Comparison of ENCODE assay signal across 8 cellular contexts in the genomic region with DNA sequence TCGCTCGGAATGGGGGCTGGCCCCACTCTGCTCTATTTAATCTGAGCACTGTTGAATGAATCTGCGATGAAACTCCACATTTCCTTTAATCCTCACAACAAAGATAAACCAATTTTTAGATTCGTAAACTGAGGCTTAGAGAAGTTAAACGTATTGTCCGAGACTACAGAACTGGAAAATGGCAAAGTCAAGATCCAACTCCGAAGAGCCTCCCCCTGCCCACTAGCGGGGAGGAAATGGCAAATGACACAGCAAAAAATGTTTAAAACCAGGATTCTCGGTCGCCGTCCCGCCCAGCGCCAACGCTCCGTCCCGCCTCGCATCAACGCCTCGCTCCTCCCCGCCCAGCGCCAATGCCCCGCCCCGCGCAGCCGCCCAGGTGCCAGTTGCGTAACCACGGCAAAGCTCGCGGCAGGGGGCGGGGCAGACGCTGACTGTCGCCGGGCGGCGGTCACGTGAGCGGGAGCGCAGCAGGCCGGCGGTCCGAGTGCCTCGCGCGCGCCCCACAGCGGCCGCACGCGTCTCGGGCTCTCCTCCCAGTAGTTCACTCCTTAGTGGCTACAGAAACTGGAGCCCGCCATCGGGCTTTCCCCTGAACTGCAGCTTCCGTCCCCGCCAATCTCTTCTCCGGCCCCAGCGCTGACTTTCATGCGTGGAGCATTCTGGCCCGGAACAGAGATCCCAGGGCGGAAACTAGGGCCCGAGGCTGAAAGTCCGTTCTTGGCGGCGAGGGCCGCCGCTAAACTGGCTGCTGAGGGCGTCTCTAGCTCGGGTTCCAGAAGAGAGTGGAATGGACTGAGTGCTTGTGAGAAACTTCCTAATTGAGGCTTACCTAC. TPM values are rescaled to one million over a fixed set of nuclear protein-coding genes. Genes with fewer than 3 reads are reported as not detected.
DNase-seq lines count a peak whose midpoint lies in the region; ATAC-seq and TF ChIP-seq lines count a peak whose summit lies in the region.

No MANE protein-coding gene starts in this region.

- H3K4me3 ChIP-seq in AG10803 (ENCODE audit: low read length) (peak overlapping the region; percentile 63), cardiac fibroblast (replicated peaks in 1 of 2; ENCODE audit: low read depth in 2 of 2, low read length in 2 of 2) (peak overlapping the region; percentile 40 to 49)

- H3K9me3 Mint-ChIP-seq in WTC11, result no peaks in the 10 kb centered on the region

- peak; percentile 71 for TF ChIP-seq POLR2A in GM18951 (IDR thresholded peaks at IDR 0.05; ENCODE audit: extremely low read depth, insufficient read depth, insufficient read length)

- POLR2A ChIA-PET in WTC11 (lab: Charles Lee), result interaction anchor here (0.6 to 2.1 kb wide), 14 partner anchors 11 to 167 kb away, joined by 3 to 32 read pairs (median 4); a partner anchor contains a TSS

- no peaks in the 10 kb centered on the region for H3K36me3 Mint-ChIP-seq in WTC11

- peak overlapping the region; percentile 71 for H3K4me3 Mint-ChIP-seq in WTC11

- ATAC-seq in HG03175 (IDR thresholded peaks at IDR 0.05; ENCODE audit: unreplicated experiment) (peak; percentile 93), WTC11 (peak; percentile 92)

- CTCF ChIA-PET in WTC11 (lab: Charles Lee), result interaction anchor here (0.5 to 3.6 kb wide), 32 partner anchors 9 to 1116 kb away, joined by 3 to 83 read pairs (median 5); a partner anchor contains a TSS

- peaks cover 4% of the 10 kb centered on the region; the same call in 1 of the 2 replicates for H3K27me3 Mint-ChIP-seq in WTC11 (ENCODE audit: low read depth)

- in situ Hi-C loops in GM18951 (cut with MboI; ENCODE audit: low sequenced_read_pairs, unreplicated experiment), result no loop called here

- peak; percentile 94 for DNase-seq in AG10803 (ENCODE audit: low read depth)
- DNase-seq in NCI-H2227 treated with DMSO at 0.1 percent for 48 hours (lab: John Stamatoyannopoulos, UW), result peak; percentile 92
- DNase-seq in WTC11 (ENCODE audit: low spot score), result peak; percentile 99
- peak; percentile 97 to 98 for DNase-seq in cardiac fibroblast (ENCODE audit: low read depth in 2 of 2)
- peak; percentile 95 for DNase-seq in iris pigment epithelial cell (ENCODE audit: low read depth)
- peak; percentile 96 to 98 for DNase-seq in stimulated activated CD4-positive, alpha-beta T cell treated with anti-CD3 and anti-CD28 coated beads, Interleukin-12 subunit alpha, Interleukin-12 subunit beta, amount 100 ng/mL, for 24 hours (ENCODE audit: low read depth in 2 of 2)

- peak; percentile 52 for TF ChIP-seq CTCF in AG10803 (conservative IDR thresholded peaks at IDR 0.05; ENCODE audit: low read length)
- TF ChIP-seq CTCF in WTC11 (IDR thresholded peaks at IDR 0.05), result peak; percentile 35
- TF ChIP-seq CTCF in cardiac fibroblast (IDR thresholded peaks at IDR 0.05; ENCODE audit: low read depth, low read length), result peak; percentile 49

- peak overlapping the region; percentile 99 for H3K27ac Mint-ChIP-seq in WTC11

- H3K4me1 Mint-ChIP-seq in WTC11, result peaks cover 33% of the 10 kb centered on the region

TF ChIP-seq in WTC11, 78 proteins besides CTCF, POLR2A, EP300 and RAD21 (continues in another document):
- TF ChIP-seq, protein P1, sequence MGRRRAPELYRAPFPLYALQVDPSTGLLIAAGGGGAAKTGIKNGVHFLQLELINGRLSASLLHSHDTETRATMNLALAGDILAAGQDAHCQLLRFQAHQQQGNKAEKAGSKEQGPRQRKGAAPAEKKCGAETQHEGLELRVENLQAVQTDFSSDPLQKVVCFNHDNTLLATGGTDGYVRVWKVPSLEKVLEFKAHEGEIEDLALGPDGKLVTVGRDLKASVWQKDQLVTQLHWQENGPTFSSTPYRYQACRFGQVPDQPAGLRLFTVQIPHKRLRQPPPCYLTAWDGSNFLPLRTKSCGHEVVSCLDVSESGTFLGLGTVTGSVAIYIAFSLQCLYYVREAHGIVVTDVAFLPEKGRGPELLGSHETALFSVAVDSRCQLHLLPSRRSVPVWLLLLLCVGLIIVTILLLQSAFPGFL (CRISPR knock-in tag; IDR thresholded peaks at IDR 0.05; ENCODE audit: borderline replicate concordance), result no peak
- TF ChIP-seq ZNF423 (CRISPR knock-in tag; IDR thresholded peaks at IDR 0.05), result no peak
- 0 out of 2 replicates have a peak, but pooled peaks have one; percentile 56 for TF ChIP-seq ZNF416 (CRISPR knock-in tag; IDR thresholded peaks at IDR 0.05)
- peak; percentile 72; the same call in 1 of the 2 replicates for TF ChIP-seq FOXP1 (CRISPR knock-in tag; IDR thresholded peaks at IDR 0.05; ENCODE audit: borderline replicate concordance)
- TF ChIP-seq, protein P2, sequence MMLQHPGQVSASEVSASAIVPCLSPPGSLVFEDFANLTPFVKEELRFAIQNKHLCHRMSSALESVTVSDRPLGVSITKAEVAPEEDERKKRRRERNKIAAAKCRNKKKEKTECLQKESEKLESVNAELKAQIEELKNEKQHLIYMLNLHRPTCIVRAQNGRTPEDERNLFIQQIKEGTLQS (CRISPR knock-in tag; conservative IDR thresholded peaks at IDR 0.05), result no peak
- TF ChIP-seq, protein P3, sequence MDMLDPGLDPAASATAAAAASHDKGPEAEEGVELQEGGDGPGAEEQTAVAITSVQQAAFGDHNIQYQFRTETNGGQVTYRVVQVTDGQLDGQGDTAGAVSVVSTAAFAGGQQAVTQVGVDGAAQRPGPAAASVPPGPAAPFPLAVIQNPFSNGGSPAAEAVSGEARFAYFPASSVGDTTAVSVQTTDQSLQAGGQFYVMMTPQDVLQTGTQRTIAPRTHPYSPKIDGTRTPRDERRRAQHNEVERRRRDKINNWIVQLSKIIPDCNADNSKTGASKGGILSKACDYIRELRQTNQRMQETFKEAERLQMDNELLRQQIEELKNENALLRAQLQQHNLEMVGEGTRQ (CRISPR knock-in tag; IDR thresholded peaks at IDR 0.05), result peak; percentile 99
- TF ChIP-seq ZNF317 (CRISPR knock-in tag; IDR thresholded peaks at IDR 0.05; ENCODE audit: borderline replicate concordance, low read depth), result no peak
- TF ChIP-seq, protein P4, sequence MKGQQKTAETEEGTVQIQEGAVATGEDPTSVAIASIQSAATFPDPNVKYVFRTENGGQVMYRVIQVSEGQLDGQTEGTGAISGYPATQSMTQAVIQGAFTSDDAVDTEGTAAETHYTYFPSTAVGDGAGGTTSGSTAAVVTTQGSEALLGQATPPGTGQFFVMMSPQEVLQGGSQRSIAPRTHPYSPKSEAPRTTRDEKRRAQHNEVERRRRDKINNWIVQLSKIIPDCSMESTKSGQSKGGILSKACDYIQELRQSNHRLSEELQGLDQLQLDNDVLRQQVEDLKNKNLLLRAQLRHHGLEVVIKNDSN (CRISPR knock-in tag; IDR thresholded peaks at IDR 0.05), result peak; percentile 96
- no peak for TF ChIP-seq GRHL2 (CRISPR knock-in tag; IDR thresholded peaks at IDR 0.05; ENCODE audit: insufficient replicate concordance, severe bottlenecking)
- peak; percentile 37; the same call in 1 of the 2 replicates for TF ChIP-seq ETV6 (CRISPR knock-in tag; IDR thresholded peaks at IDR 0.05)
- TF ChIP-seq, protein P5, sequence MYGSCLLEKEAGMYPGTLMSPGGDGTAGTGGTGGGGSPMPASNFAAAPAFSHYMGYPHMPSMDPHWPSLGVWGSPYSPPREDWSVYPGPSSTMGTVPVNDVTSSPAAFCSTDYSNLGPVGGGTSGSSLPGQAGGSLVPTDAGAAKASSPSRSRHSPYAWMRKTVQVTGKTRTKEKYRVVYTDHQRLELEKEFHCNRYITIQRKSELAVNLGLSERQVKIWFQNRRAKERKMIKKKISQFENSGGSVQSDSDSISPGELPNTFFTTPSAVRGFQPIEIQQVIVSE (CRISPR knock-in tag; IDR thresholded peaks at IDR 0.05; ENCODE audit: borderline replicate concordance), result no peak
- TF ChIP-seq, protein P6, sequence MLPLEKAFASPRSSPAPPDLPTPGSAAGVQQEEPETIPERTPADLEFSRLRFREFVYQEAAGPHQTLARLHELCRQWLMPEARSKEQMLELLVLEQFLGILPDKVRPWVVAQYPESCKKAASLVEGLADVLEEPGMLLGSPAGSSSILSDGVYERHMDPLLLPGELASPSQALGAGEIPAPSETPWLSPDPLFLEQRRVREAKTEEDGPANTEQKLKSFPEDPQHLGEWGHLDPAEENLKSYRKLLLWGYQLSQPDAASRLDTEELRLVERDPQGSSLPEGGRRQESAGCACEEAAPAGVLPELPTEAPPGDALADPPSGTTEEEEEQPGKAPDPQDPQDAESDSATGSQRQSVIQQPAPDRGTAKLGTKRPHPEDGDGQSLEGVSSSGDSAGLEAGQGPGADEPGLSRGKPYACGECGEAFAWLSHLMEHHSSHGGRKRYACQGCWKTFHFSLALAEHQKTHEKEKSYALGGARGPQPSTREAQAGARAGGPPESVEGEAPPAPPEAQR (CRISPR knock-in tag; IDR thresholded peaks at IDR 0.05), result no peak

RNA-seq across cellular contexts. Expression of a gene that starts 13.6 kb away (rescaled TPM):
- total RNA-seq in WTC11 (2021), result 3.1 to 5.3 TPM (median 4.9 TPM) in 3 replicates

RNA-seq across cellular contexts. Expression of a gene that starts 17.9 kb away (rescaled TPM):
- 21.2 to 25.5 TPM (median 22.7 TPM) in 3 replicates for total RNA-seq in WTC11 (2021)

RNA-seq across cellular contexts. Expression of a gene that starts 23.4 kb away (rescaled TPM):
- total RNA-seq in WTC11 (2021), result 118 to 170 TPM (median 165 TPM) in 3 replicates

RNA-seq across cellular contexts. Expression of a gene that starts 23.7 kb away (rescaled TPM):
- total RNA-seq in WTC11 (2021), result 1,045 to 1,242 TPM (median 1,195 TPM) in 3 replicates

RNA-seq across cellular contexts. Expression of a gene that starts 36.8 kb away (rescaled TPM):
- total RNA-seq in WTC11 (2021), result 80.0 to 87.1 TPM (median 80.5 TPM) in 3 replicates

Comparison
In these comparisons a context has a peak if more than half of its experiments do, and no peak if none do; other contexts are left out.
1. Peak in every context shown above with its lines: DNase-seq, ATAC-seq and H3K4me3 ChIP-seq.